In genomic region chr11:134407923-134408322, GRCh38 we compare ENCODE assay signal across 31 cellular contexts. TPM values are rescaled to one million over a fixed set of nuclear protein-coding genes. Genes with fewer than 3 reads are reported as not detected.
"Had no signal": no experiment of that assay in that cellular context is flagged by ENCODE, and none has a peak within 500 bp of the region (broad histone marks: within the 10 kb centered on the region; RNA-seq: fewer than 3 reads in every experiment).

No MANE protein-coding gene starts in this region.

- H3K27ac Mint-ChIP-seq: activated naive CD8-positive, alpha-beta T cell; progenitor cell of endocrine pancreas; stimulated activated memory B cell treated with anti-CD40 and anti-IgM and Interleukin-4, amounts not matched to agents 10 μg/mL and 1 μg/mL and 100 μg/mL, for 72 hours; stimulated activated naive CD8-positive, alpha-beta T cell treated with anti-CD3 and anti-CD28 coated beads, Interleukin-15, amount 100 ng/mL, for 72 hours; T-helper 1 cell treated with Interleukin-12 subunit alpha and Interleukin-12 subunit beta and Interleukin-4 antibody, amounts not matched to agents 30 μg/mL and 1 μg/mL, for 36 hours had no signal

- H3K27me3 ChIP-seq: ovary had no signal

- H3K9ac ChIP-seq: SK-N-SH had no signal

- H3K9me3 ChIP-seq: ascending aorta, breast epithelium, esophagus squamous epithelium, ovary, sigmoid colon, SK-N-SH, suprapubic skin, tibial nerve had no signal

- H3K36me3 Mint-ChIP-seq: activated naive CD8-positive, alpha-beta T cell; stimulated activated memory B cell treated with anti-CD40 and anti-IgM and Interleukin-4, amounts not matched to agents 10 μg/mL and 1 μg/mL and 100 μg/mL, for 72 hours had no signal

- DNase-seq: activated CD4-positive, alpha-beta T cell treated with anti-CD3 and anti-CD28 coated beads for 48 hours; activated CD4-positive, alpha-beta T cell treated with anti-CD3 and anti-CD28 coated beads, Interleukin-2, amount 50 U/mL, for 48 hours; activated CD8-positive, alpha-beta memory T cell treated with anti-CD3 and anti-CD28 coated beads for 24 hours; activated effector memory CD4-positive, alpha-beta T cell treated with Interleukin-2 at 50 U/mL for 16 hours; activated naive CD4-positive, alpha-beta T cell treated with Interleukin-2 at 50 U/mL for 16 hours; central memory CD4-positive, alpha-beta T cell; dermis blood vessel endothelial cell; effector CD8-positive, alpha-beta T cell; esophagus squamous epithelium; islet precursor cell; left ventricle myocardium superior; mammary epithelial cell; ovary; sigmoid colon; SK-N-SH; small intestine; stimulated activated CD4-positive, alpha-beta T cell treated with anti-CD3 and anti-CD28 coated beads, Interleukin-4, amount 100 ng/mL, for 24 hours; stimulated activated naive CD8-positive, alpha-beta T cell treated with anti-CD3 and anti-CD28 coated beads, Interleukin-15, amount 100 ng/mL, for 72 hours; SW 1271; T-helper 9 cell had no signal

- H3K27ac ChIP-seq: ascending aorta, breast epithelium, epithelial cell of prostate, esophagus squamous epithelium, ovary, sigmoid colon, suprapubic skin, tibial nerve, WERI-Rb-1 had no signal

- ATAC-seq: activated CD4-positive, CD25-positive, alpha-beta regulatory T cell treated with anti-CD3 and anti-CD28 coated beads, Interleukin-2, amount 50 U/mL, for 24 hours; left ventricle myocardium superior; stimulated activated memory B cell treated with anti-CD40 and anti-IgM and Interleukin-4, amounts not matched to agents 10 μg/mL and 1 μg/mL and 100 μg/mL, for 72 hours; stimulated activated naive CD8-positive, alpha-beta T cell treated with anti-CD3 and anti-CD28 coated beads, Interleukin-15, amount 100 ng/mL, for 72 hours had no signal

- H3K36me3 ChIP-seq: ascending aorta, breast epithelium, esophagus squamous epithelium, ovary, sigmoid colon, suprapubic skin, WERI-Rb-1 had no signal

- H3K4me3 Mint-ChIP-seq: activated naive CD8-positive, alpha-beta T cell; stimulated activated memory B cell treated with anti-CD40 and anti-IgM and Interleukin-4, amounts not matched to agents 10 μg/mL and 1 μg/mL and 100 μg/mL, for 72 hours; stimulated activated naive CD8-positive, alpha-beta T cell treated with anti-CD3 and anti-CD28 coated beads, Interleukin-15, amount 100 ng/mL, for 72 hours; T-helper 1 cell treated with Interleukin-12 subunit alpha and Interleukin-12 subunit beta and Interleukin-4 antibody, amounts not matched to agents 30 μg/mL and 1 μg/mL, for 36 hours had no signal

- H3K4me3 ChIP-seq: ascending aorta, breast epithelium, esophagus squamous epithelium, ovary, sigmoid colon, suprapubic skin, tibial nerve had no signal

- H3K9me3 Mint-ChIP-seq: stimulated activated memory B cell treated with anti-CD40 and anti-IgM and Interleukin-4, amounts not matched to agents 10 μg/mL and 1 μg/mL and 100 μg/mL, for 72 hours; stimulated activated naive CD8-positive, alpha-beta T cell treated with anti-CD3 and anti-CD28 coated beads, Interleukin-15, amount 100 ng/mL, for 72 hours; T-helper 1 cell treated with Interleukin-12 subunit alpha and Interleukin-12 subunit beta and Interleukin-4 antibody, amounts not matched to agents 30 μg/mL and 1 μg/mL, for 36 hours had no signal

- H3K4me1 ChIP-seq: breast epithelium had no signal

RNA-seq across cellular contexts. Expression of gene B3GAT1, which starts 4.1 kb away (rescaled TPM):
- total RNA-seq: dermis blood vessel endothelial cell had no signal
